Comparison of ENCODE assay signal across 9 cellular contexts in the genomic region with DNA sequence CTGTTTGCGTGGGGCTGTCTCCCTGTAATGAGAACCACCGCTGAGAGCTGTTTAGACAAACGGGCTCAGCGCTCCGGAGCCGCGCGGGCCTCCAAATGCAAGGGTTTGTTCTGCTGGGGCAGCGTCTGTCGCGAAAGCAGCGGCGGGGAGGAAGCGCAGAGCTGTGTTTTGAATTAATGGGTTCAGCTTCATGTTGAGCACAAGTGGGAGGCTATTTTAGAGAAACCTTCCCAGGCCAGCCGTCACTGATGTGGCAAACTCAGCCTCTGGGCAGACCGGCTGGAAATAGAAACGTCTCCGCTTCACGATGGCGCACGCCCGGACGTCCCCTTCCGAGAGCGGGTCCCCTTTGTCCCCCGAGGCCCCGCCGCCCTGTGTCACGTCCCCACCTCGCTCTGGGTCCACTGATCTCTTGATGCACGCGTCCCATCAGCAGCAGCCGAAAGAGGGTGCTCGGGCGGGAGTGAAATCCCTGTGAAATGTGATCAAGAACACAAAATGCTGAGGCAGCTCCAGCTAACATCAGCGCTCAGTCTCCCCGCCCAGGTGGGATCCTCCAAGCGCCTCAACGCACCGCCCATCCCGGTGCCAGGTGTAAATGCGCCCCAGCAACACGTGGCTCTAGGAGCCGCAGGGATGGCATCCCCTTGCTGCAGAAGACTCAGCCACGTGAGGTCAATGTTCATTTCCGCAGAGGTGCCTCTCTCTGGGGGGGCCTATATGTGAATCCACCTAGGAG. TPM values are rescaled to one million over a fixed set of nuclear protein-coding genes. Genes with fewer than 3 reads are reported as not detected.
DNase-seq lines count a peak whose midpoint lies in the region; ATAC-seq and TF ChIP-seq lines count a peak whose summit lies in the region.
"Had no signal": no experiment of that assay in that cellular context is flagged by ENCODE, and none has a peak within 500 bp of the region (broad histone marks: within the 10 kb centered on the region; RNA-seq: fewer than 3 reads in every experiment).

No MANE protein-coding gene starts in this region.

- peak in 1 of 2 donors; percentile 43 for ATAC-seq in activated T-cell treated with anti-CD3 and anti-CD28 coated beads, Interleukin-2, amount 50 U/mL, for 4 hours
- no peak for ATAC-seq in HG02885 (IDR thresholded peaks at IDR 0.05; ENCODE audit: poor library complexity, unreplicated experiment)
- ATAC-seq in GM21390 (IDR thresholded peaks at IDR 0.05; ENCODE audit: unreplicated experiment): no peak
- no peak for ATAC-seq in GM19035 (IDR thresholded peaks at IDR 0.05; ENCODE audit: unreplicated experiment)

- DNase-seq in activated T-cell treated with anti-CD3 and anti-CD28 coated beads, Interleukin-2, amount 50 U/mL, for 4 hours: no peak
- DNase-seq in activated T-cell treated with anti-CD3 and anti-CD28 coated beads for 4 hours: no peak
- peak; percentile 9 for DNase-seq in WERI-Rb-1
- DNase-seq in cardiac muscle cell (ENCODE audit: low read depth in 1 of 2, low spot score in 1 of 2): peak; percentile 67 to 73
- DNase-seq in nucleus accumbens (lab: John Stamatoyannopoulos, UW): peak in 50 of 56 donors; percentile 4 to 70 (median 36)
- DNase-seq: activated B cell treated with CpG ODN at 0.5 μM for 24 hours had no signal

- H3K27ac ChIP-seq in WERI-Rb-1 (no peak overlapping the region), cardiac muscle cell (peak overlapping the region; percentile 89)

- no peaks in the 10 kb centered on the region for H3K36me3 Mint-ChIP-seq in activated T-cell treated with anti-CD3 and anti-CD28 coated beads, Interleukin-2, amount 50 U/mL, for 4 hours (ENCODE audit: insufficient read depth)

- H3K36me3 ChIP-seq in WERI-Rb-1: no peaks in the 10 kb centered on the region
- H3K36me3 ChIP-seq in cardiac muscle cell: no peaks in the 10 kb centered on the region

- H3K9me3 Mint-ChIP-seq in activated T-cell treated with anti-CD3 and anti-CD28 coated beads, Interleukin-2, amount 50 U/mL, for 4 hours: no peaks in the 10 kb centered on the region
- H3K9me3 Mint-ChIP-seq: activated B cell treated with CpG ODN at 0.5 μM for 24 hours had no signal

- H3K27me3 ChIP-seq in WERI-Rb-1 (ENCODE audit: insufficient read depth, low read depth, severe bottlenecking) (peaks cover 3% of the 10 kb centered on the region), cardiac muscle cell (no peaks in the 10 kb centered on the region)

- H3K4me3 Mint-ChIP-seq in activated T-cell treated with anti-CD3 and anti-CD28 coated beads, Interleukin-2, amount 50 U/mL, for 4 hours: peak overlapping the region; percentile 19
- H3K4me3 Mint-ChIP-seq: activated B cell treated with CpG ODN at 0.5 μM for 24 hours had no signal

- peak overlapping the region; percentile 39 for H3K4me3 ChIP-seq in WERI-Rb-1 (ENCODE audit: low read depth, low read length)
- H3K4me3 ChIP-seq in cardiac muscle cell: peak overlapping the region; percentile 25

- H3K9me3 ChIP-seq in WERI-Rb-1 (ENCODE audit: severe bottlenecking) (no peaks in the 10 kb centered on the region), cardiac muscle cell (ENCODE audit: low read depth) (no peaks in the 10 kb centered on the region)

- H3K4me1 Mint-ChIP-seq in activated T-cell treated with anti-CD3 and anti-CD28 coated beads, Interleukin-2, amount 50 U/mL, for 4 hours (ENCODE audit: low read depth): peaks cover 4% of the 10 kb centered on the region

- TF ChIP-seq CTCF in WERI-Rb-1 (IDR thresholded peaks at IDR 0.05; ENCODE audit: low read depth, low read length) (no peak), cardiac muscle cell (IDR thresholded peaks at IDR 0.05; ENCODE audit: low read depth, low read length) (peak; percentile 14)

- H3K4me1 ChIP-seq in cardiac muscle cell (ENCODE audit: low read depth): peaks cover 16% of the 10 kb centered on the region

- peaks cover 48% of the 10 kb centered on the region for H3K27me3 Mint-ChIP-seq in activated T-cell treated with anti-CD3 and anti-CD28 coated beads, Interleukin-2, amount 50 U/mL, for 4 hours (ENCODE audit: low read depth)

RNA-seq across cellular contexts. Expression of gene BAMBI, which starts 44.9 kb away (rescaled TPM):
- total RNA-seq in activated T-cell treated with anti-CD3 and anti-CD28 coated beads, Interleukin-2, amount 50 U/mL, for 4 hours: 1 to 10 TPM; 1.1 to 1.2 (median 1.1) TPM
- total RNA-seq in cardiac muscle cell: 651 and 1,010 TPM in 2 replicates
- 715 and 1,076 TPM in 2 replicates for polyA plus RNA-seq in cardiac muscle cell

Comparison
In these comparisons a context has a peak if more than half of its experiments do, and no peak if none do; other contexts are left out.
1. DNase-seq: peak in WERI-Rb-1 (single experiment), cardiac muscle cell (2 of 2) and nucleus accumbens (50 of 56); none in activated T-cell treated with anti-CD3 and anti-CD28 coated beads, Interleukin-2, amount 50 U/mL, for 4 hours (single experiment) and activated T-cell treated with anti-CD3 and anti-CD28 coated beads for 4 hours (single experiment).
2. RNA of gene BAMBI, which starts 44.9 kb away (total RNA-seq): 651 to 1,010 TPM in cardiac muscle cell; 1.1 to 1.2 TPM in activated T-cell treated with anti-CD3 and anti-CD28 coated beads, Interleukin-2, amount 50 U/mL, for 4 hours; every median in the first group is over 100 times any median in the second.